1 cellular context compared by ENCODE assay signal in the genomic region with DNA sequence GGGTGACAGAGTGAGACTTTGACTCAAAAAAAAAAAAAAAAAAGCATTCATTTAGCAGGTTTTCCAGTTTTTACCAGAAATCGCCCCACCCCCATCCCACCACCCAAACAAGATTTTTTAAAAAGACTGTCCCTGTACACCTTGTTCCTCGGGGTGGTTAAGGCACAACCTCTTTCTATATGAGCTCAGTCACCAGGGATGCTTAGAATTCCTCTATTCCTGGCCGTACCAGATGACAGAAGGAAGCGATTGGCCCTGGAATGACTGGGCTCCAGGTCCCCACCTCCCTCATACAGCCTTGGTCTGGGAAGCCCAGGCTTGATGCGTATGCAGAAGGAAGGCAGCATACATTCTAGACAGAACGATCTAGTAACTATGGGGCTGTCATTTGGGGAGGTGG.
TF ChIP-seq lines count a peak whose summit lies in the region.

No MANE protein-coding gene starts in this region.

TF ChIP-seq in IMR-90, 13 proteins besides CTCF, POLR2A, EP300 and RAD21:
- no peak for TF ChIP-seq BHLHE40 (IDR thresholded peaks at IDR 0.05; ENCODE audit: low read depth, low read length)
- no peak for TF ChIP-seq RFX5 (IDR thresholded peaks at IDR 0.05; ENCODE audit: low read depth, low read length)
- TF ChIP-seq CEBPB (IDR thresholded peaks at IDR 0.05; ENCODE audit: low read depth, low read length): no peak
- no peak for TF ChIP-seq RCOR1 (IDR thresholded peaks at IDR 0.05; ENCODE audit: insufficient replicate concordance, low read length)
